27 cellular contexts compared by ENCODE assay signal in the genomic region with DNA sequence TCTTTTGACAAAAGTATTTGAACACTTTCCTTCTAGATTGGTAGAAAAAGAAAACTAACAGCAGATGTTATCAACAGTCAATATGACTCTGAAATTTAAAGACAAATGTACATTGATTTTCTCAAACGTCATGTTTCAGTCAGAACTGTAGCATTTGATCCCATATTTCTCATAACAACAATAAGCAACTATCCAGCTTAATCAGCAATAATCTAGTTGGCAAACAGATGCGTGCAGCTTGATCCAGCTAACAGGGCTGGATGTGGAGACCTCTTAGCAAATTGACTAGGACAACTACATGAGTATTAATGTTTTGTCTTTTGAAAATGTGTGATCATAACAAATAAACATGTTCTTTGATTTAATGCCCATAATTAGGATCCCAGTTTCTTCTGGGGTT.
"Had no signal": no experiment of that assay in that cellular context is flagged by ENCODE, and none has a peak within 500 bp of the region (broad histone marks: within the 10 kb centered on the region; RNA-seq: fewer than 3 reads in every experiment).

No MANE protein-coding gene starts in this region.

- H3K9me3 ChIP-seq: gastrocnemius medialis had no signal

- ATAC-seq: effector memory CD8-positive, alpha-beta T cell; esophagus mucosa; gastrocnemius medialis; heart right ventricle; left cardiac atrium; left lung; left ventricle myocardium superior; lower lobe of right lung; mucosa of descending colon; naive thymus-derived CD8-positive, alpha-beta T cell had no signal

- H3K27ac ChIP-seq: coronary artery, dorsolateral prefrontal cortex, epithelial cell of prostate, esophagus squamous epithelium, gastrocnemius medialis, heart right ventricle, left lung, lower lobe of right lung had no signal

- H3K27me3 ChIP-seq: esophagus squamous epithelium, gastrocnemius medialis, heart right ventricle, left lung had no signal

- H3K36me3 ChIP-seq: esophagus squamous epithelium, gastrocnemius medialis, heart right ventricle, left lung, lower lobe of right lung had no signal

- DNase-seq: dermis blood vessel endothelial cell; dorsolateral prefrontal cortex; effector CD4-positive, alpha-beta T cell; effector memory CD8-positive, alpha-beta T cell; endodermal cell; erythroblast; esophagus squamous epithelium; foreskin fibroblast; foreskin melanocyte; gastrocnemius medialis; glutamatergic neuron; head of caudate nucleus; heart right ventricle; hippocampal formation; left cardiac atrium; left lung; left ventricle myocardium superior; lower lobe of right lung; mesenchymal stem cell; mucosa of descending colon; naive B cell; naive thymus-derived CD8-positive, alpha-beta T cell had no signal

- FAIRE-seq: endometrium, islet of Langerhans had no signal

- H3K4me3 ChIP-seq: coronary artery, dorsolateral prefrontal cortex, esophagus squamous epithelium, gastrocnemius medialis, heart right ventricle, left lung, lower lobe of right lung, mucosa of descending colon had no signal

- H3K4me1 ChIP-seq: gastrocnemius medialis, left lung, lower lobe of right lung had no signal
